Comparison of ENCODE assay signal across 8 cellular contexts in the genomic region with DNA sequence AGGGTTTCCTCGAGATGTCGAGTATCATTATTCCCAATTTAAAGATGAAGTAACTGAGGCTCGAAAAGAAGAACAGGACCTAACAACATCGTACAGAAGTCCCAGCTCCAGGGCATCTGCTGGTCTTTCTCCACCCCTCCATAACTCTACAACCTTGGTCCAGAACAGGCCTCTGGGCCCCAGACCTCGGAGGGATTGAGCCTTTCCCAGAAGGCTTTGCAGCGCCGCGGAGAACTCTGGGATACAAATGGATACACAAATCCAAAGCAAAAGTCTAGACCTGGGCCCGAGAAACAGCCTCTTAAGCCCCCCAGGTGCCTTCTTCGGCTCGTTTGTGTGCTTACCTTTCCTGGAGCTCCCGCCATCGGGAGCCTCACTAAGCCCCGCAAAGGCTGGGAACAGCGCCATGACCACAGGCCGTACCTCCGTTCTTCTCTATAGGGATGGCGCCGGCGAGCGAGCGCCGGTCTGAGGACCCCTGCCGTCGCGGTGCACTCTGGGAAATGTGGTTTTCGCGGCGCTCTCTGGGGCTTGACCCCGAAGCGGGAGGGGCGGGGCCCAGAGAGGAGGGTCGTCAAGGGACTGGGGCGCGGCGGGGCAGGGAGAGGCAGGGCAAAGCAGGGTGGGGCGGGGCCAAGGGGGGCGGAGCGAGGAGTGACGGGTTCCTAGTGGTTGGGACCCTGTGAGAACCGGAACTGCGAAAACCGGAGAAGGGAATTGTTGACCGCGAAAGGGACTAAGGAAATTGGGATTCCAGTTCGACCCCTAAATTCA. TPM values are rescaled to one million over a fixed set of nuclear protein-coding genes. Genes with fewer than 3 reads are reported as not detected.
DNase-seq lines count a peak whose midpoint lies in the region; ATAC-seq and TF ChIP-seq lines count a peak whose summit lies in the region.

NRDE2 (minus strand) TSS at position 445 of the 774 bp plus-strand sequence; CDS start at position 408, 37 bp downstream.

- TF ChIP-seq CTCF in GM10248 (IDR thresholded peaks at IDR 0.05; ENCODE audit: control extremely low read depth, extremely low read depth, low read depth, missing control alignments): no peak
- TF ChIP-seq CTCF in SK-N-SH (IDR thresholded peaks at IDR 0.05): no peak

- DNase-seq in GM10248 (ENCODE audit: extremely low spot score): peak; percentile 96
- peak; percentile 98 for DNase-seq in NCI-H1092 (lab: John Stamatoyannopoulos, UW)
- peak; percentile 97 for DNase-seq in SK-N-SH
- peak; percentile 97 for DNase-seq in activated naive CD4-positive, alpha-beta T cell treated with anti-CD3 and anti-CD28 coated beads, Interleukin-2, amount 10 ng/mL, durations not matched to agents 7 days and 5 days
- DNase-seq in germinal center (ENCODE audit: low spot score): peak; percentile 93
- peak; percentile 73 for DNase-seq in non-pigmented ciliary epithelial cell (ENCODE audit: low read depth)
- DNase-seq in superior temporal gyrus (ENCODE audit: extremely low spot score): peak; percentile 96

- peaks cover 31% of the 10 kb centered on the region for H3K27me3 Mint-ChIP-seq in activated naive CD4-positive, alpha-beta T cell treated with anti-CD3 and anti-CD28 coated beads, Interleukin-2, amount 10 ng/mL, durations not matched to agents 7 days and 5 days

- peak within 1 kb of the TSS; percentile 78 for H3K4me2 ChIP-seq in SK-N-SH

- no peaks in the 10 kb centered on the region for H3K9me3 ChIP-seq in SK-N-SH

- H3K4me3 Mint-ChIP-seq in activated naive CD4-positive, alpha-beta T cell treated with anti-CD3 and anti-CD28 coated beads, Interleukin-2, amount 10 ng/mL, durations not matched to agents 7 days and 5 days: peak within 1 kb of the TSS; percentile 91

- no peak for TF ChIP-seq EP300 in SK-N-SH (IDR thresholded peaks at IDR 0.05; ENCODE audit: borderline replicate concordance in 1 of 2, low read depth in 1 of 2, low read length in 1 of 2)

- H2AFZ ChIP-seq in SK-N-SH (ENCODE audit: low read depth): peak within 1 kb of the TSS; percentile 96

- H3K36me3 ChIP-seq in SK-N-SH (replicated peaks in 1 of 2; ENCODE audit: control insufficient read depth in 1 of 2, insufficient read depth in 2 of 2, low read length in 1 of 2): no peaks in the 10 kb centered on the region

- peak within 1 kb of the TSS; percentile 71 to 91 for H3K27ac ChIP-seq in SK-N-SH (ENCODE audit: low read depth in 2 of 2, low read length in 1 of 2)

- no peak for TF ChIP-seq RAD21 in SK-N-SH (IDR thresholded peaks at IDR 0.05; ENCODE audit: low read length)

- H3K27ac Mint-ChIP-seq in activated naive CD4-positive, alpha-beta T cell treated with anti-CD3 and anti-CD28 coated beads, Interleukin-2, amount 10 ng/mL, durations not matched to agents 7 days and 5 days: peak within 1 kb of the TSS; percentile 91

- H4K20me1 ChIP-seq in SK-N-SH (ENCODE audit: insufficient read depth): no peaks in the 10 kb centered on the region

- ATAC-seq in HG02610 (IDR thresholded peaks at IDR 0.05; ENCODE audit: unreplicated experiment): peak; percentile 93

- no peaks in the 10 kb centered on the region for H3K9me2 ChIP-seq in SK-N-SH

- CTCF ChIA-PET in GM10248 (lab: Yijun Ruan, JAX): interaction anchor here (1.2 to 1.3 kb wide), 2 partner anchors 10 to 97 kb away, joined by 3 to 4 read pairs; no protein-coding TSS in a partner anchor
- CTCF ChIA-PET in SK-N-SH (lab: Yijun Ruan, JAX): interaction anchor here (0.6 kb wide), 1 partner anchor 697 kb away, joined by 3 read pairs; no protein-coding TSS in a partner anchor
- CTCF ChIA-PET in activated naive CD4-positive, alpha-beta T cell treated with anti-CD3 and anti-CD28 coated beads, Interleukin-2, amount 10 ng/mL, durations not matched to agents 7 days and 5 days (lab: Charles Lee): interaction anchor here (0.9 to 1.4 kb wide), 2 partner anchors 46 to 68 kb away, joined by 3 read pairs; no protein-coding TSS in a partner anchor

- peaks cover 16% of the 10 kb centered on the region for H3K36me3 Mint-ChIP-seq in activated naive CD4-positive, alpha-beta T cell treated with anti-CD3 and anti-CD28 coated beads, Interleukin-2, amount 10 ng/mL, durations not matched to agents 7 days and 5 days

- H3K4me1 ChIP-seq in SK-N-SH (ENCODE audit: control insufficient read depth in 1 of 2, insufficient read depth in 2 of 2, low read depth in 1 of 2, low read length in 1 of 2): peaks cover 0 to 3% of the 10 kb centered on the region in 2 experiments; a peak in 1 of 4 replicates

- POLR2A ChIA-PET in GM10248 (lab: Yijun Ruan, JAX): no interaction called here
- POLR2A ChIA-PET in SK-N-SH (lab: Yijun Ruan, JAX): interaction anchor here (0.7 kb wide), 1 partner anchor 66 kb away, joined by 3 read pairs; no protein-coding TSS in a partner anchor

- H3K9me3 Mint-ChIP-seq in activated naive CD4-positive, alpha-beta T cell treated with anti-CD3 and anti-CD28 coated beads, Interleukin-2, amount 10 ng/mL, durations not matched to agents 7 days and 5 days: no peaks in the 10 kb centered on the region

- H3K27me3 ChIP-seq in SK-N-SH (ENCODE audit: insufficient read depth): peaks cover 13% of the 10 kb centered on the region; the same call in 1 of the 2 replicates

- peak within 1 kb of the TSS; percentile 62 to 69 for H3K4me3 ChIP-seq in SK-N-SH (ENCODE audit: low read depth in 2 of 2, low read length in 1 of 2)

- H3K4me1 Mint-ChIP-seq in activated naive CD4-positive, alpha-beta T cell treated with anti-CD3 and anti-CD28 coated beads, Interleukin-2, amount 10 ng/mL, durations not matched to agents 7 days and 5 days: peaks cover 29% of the 10 kb centered on the region

- WGBS in SK-N-SH (ENCODE audit: low lambda C conversion rate): under 1% methylated on average over 46 of the region's 46 CpGs

- peak within 1 kb of the TSS; percentile 88 for H3K9ac ChIP-seq in SK-N-SH

- no peaks in the 10 kb centered on the region for H3F3A ChIP-seq in SK-N-SH (replicated peaks; ENCODE audit: insufficient read depth)

- H3K79me2 ChIP-seq in SK-N-SH (ENCODE audit: insufficient read depth): peaks cover 46% of the 10 kb centered on the region

TF ChIP-seq in SK-N-SH, 30 proteins besides CTCF, POLR2A, EP300 and RAD21 (continues in another document):
- TF ChIP-seq CHD2 (IDR thresholded peaks at IDR 0.05; ENCODE audit: low read length, partially characterized antibody) (no peak), MEF2A (IDR thresholded peaks at IDR 0.05; ENCODE audit: borderline replicate concordance, low read depth) (no peak), FOXM1 (IDR thresholded peaks at IDR 0.05; ENCODE audit: low read depth) (no peak), RFX5 (IDR thresholded peaks at IDR 0.05; ENCODE audit: low read length) (no peak), TCF12 (IDR thresholded peaks at IDR 0.05) (0 out of 2 replicates have a peak, but pooled peaks have one; percentile 22), GABPA (IDR thresholded peaks at IDR 0.05; ENCODE audit: low read depth) (peak; percentile 48; the same call in 1 of the 2 replicates), JUND (IDR thresholded peaks at IDR 0.05) (no peak), MAX (IDR thresholded peaks at IDR 0.05; ENCODE audit: low read depth) (peak; percentile 50), GATA2 (CRISPR knock-in tag; IDR thresholded peaks at IDR 0.05) (no peak), SIN3A (IDR thresholded peaks at IDR 0.05; ENCODE audit: borderline replicate concordance, low read depth, low read length) (0 out of 2 replicates have a peak, but pooled peaks have one; percentile 58), EZH2phosphoT487 (IDR thresholded peaks at IDR 0.05; ENCODE audit: borderline replicate concordance, low read depth) (no peak)
- TF ChIP-seq, protein P1, sequence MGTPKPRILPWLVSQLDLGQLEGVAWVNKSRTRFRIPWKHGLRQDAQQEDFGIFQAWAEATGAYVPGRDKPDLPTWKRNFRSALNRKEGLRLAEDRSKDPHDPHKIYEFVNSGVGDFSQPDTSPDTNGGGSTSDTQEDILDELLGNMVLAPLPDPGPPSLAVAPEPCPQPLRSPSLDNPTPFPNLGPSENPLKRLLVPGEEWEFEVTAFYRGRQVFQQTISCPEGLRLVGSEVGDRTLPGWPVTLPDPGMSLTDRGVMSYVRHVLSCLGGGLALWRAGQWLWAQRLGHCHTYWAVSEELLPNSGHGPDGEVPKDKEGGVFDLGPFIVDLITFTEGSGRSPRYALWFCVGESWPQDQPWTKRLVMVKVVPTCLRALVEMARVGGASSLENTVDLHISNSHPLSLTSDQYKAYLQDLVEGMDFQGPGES (IDR thresholded peaks at IDR 0.05; ENCODE audit: low read depth, low read length): no peak
- TF ChIP-seq, protein P2, sequence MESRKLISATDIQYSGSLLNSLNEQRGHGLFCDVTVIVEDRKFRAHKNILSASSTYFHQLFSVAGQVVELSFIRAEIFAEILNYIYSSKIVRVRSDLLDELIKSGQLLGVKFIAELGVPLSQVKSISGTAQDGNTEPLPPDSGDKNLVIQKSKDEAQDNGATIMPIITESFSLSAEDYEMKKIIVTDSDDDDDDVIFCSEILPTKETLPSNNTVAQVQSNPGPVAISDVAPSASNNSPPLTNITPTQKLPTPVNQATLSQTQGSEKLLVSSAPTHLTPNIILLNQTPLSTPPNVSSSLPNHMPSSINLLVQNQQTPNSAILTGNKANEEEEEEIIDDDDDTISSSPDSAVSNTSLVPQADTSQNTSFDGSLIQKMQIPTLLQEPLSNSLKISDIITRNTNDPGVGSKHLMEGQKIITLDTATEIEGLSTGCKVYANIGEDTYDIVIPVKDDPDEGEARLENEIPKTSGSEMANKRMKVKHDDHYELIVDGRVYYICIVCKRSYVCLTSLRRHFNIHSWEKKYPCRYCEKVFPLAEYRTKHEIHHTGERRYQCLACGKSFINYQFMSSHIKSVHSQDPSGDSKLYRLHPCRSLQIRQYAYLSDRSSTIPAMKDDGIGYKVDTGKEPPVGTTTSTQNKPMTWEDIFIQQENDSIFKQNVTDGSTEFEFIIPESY (IDR thresholded peaks at IDR 0.05; ENCODE audit: borderline replicate concordance, low read depth): no peak
- TF ChIP-seq, protein P3, sequence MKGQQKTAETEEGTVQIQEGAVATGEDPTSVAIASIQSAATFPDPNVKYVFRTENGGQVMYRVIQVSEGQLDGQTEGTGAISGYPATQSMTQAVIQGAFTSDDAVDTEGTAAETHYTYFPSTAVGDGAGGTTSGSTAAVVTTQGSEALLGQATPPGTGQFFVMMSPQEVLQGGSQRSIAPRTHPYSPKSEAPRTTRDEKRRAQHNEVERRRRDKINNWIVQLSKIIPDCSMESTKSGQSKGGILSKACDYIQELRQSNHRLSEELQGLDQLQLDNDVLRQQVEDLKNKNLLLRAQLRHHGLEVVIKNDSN (IDR thresholded peaks at IDR 0.05; ENCODE audit: borderline replicate concordance, low read depth): no peak

RNA-seq across cellular contexts. Expression of gene NRDE2, which starts in this region (rescaled TPM):
- 10.3 and 11.3 TPM in 2 replicates for polyA plus RNA-seq in SK-N-SH (2012; rRNA removed)
- polyA plus RNA-seq in SK-N-SH (2012; cell fraction: cytosol; rRNA removed): 6.1 and 7.6 TPM in 2 replicates
- polyA plus RNA-seq in SK-N-SH (2012; cell fraction: nucleus; rRNA removed): 30.6 and 31.1 TPM in 2 replicates

Comparison
In these comparisons a context has a peak if more than half of its experiments do, and no peak if none do; other contexts are left out.
1. Peak in every context shown above with its lines: DNase-seq, ATAC-seq, H3K4me3 ChIP-seq and H3K27ac ChIP-seq.